13 cellular contexts compared by ENCODE assay signal in the genomic region with DNA sequence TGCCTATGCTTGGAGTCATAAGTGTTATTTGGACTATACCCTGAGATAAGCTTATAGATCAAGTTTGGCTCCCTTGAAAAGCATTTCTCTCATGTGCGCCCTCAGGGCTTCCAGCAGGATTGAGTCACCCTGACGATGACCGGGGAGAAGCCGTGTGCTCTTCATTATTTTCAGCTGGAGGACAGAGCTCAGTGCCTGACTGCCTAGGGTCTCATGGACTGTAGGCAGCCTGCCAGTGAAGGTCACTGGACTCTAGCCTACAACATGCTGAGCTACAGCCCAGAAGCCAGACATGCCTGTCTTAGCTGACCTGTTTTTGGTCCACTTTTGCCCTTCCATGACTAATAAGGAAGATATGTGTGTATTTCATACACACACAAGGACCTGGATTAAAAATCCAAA. TPM values are rescaled to one million over a fixed set of nuclear protein-coding genes. Genes with fewer than 3 reads are reported as not detected.
DNase-seq lines count a peak whose midpoint lies in the region; ATAC-seq, FAIRE-seq and TF ChIP-seq lines count a peak whose summit lies in the region.
"Had no signal": no experiment of that assay in that cellular context is flagged by ENCODE, and none has a peak within 500 bp of the region (broad histone marks: within the 10 kb centered on the region; RNA-seq: fewer than 3 reads in every experiment).

No MANE protein-coding gene starts in this region.

- POLR2A ChIA-PET in AG04450 (lab: Yijun Ruan, JAX), result interaction anchor here (1.2 kb wide), 1 partner anchor 32 kb away, joined by 4 read pairs; a partner anchor contains a TSS

- TF ChIP-seq CTCF in AG04450 (IDR thresholded peaks at IDR 0.05; ENCODE audit: low read depth, low read length) (no peak), cardiac fibroblast (IDR thresholded peaks at IDR 0.05; ENCODE audit: low read depth, low read length) (no peak)

- peak; percentile 91 for FAIRE-seq in HTR-8/SVneo (lab: Jason Lieb, UNC)

- ATAC-seq in GM18909 (IDR thresholded peaks at IDR 0.05; ENCODE audit: poor library complexity, unreplicated experiment), result no peak
- ATAC-seq: activated CD8-positive, alpha-beta memory T cell treated with anti-CD3 and anti-CD28 coated beads, Interleukin-2, amount 10 ng/mL, durations not matched to agents 7 days and 5 days had no signal

- CTCF ChIA-PET in AG04450 (lab: Charles Lee), result no interaction called here

- no peaks in the 10 kb centered on the region for H3K9me3 ChIP-seq in AG04450 (ENCODE audit: control insufficient read depth, insufficient read depth, low read length)

- peak; percentile 24 for DNase-seq in AG04450 (ENCODE audit: low read depth, low spot score)
- peak; percentile 44 for DNase-seq in HTR-8/SVneo (ENCODE audit: insufficient read length, low spot score)
- DNase-seq in cardiac fibroblast (ENCODE audit: low read depth in 2 of 2), result peak; percentile 64 to 66
- DNase-seq in iris pigment epithelial cell (ENCODE audit: low read depth), result peak; percentile 78
- no peak for DNase-seq in NOMO-1 (lab: John Stamatoyannopoulos, UW; ENCODE audit: unreplicated experiment in 2 of 2)
- DNase-seq in GM19240 (ENCODE audit: insufficient read length, low spot score), result no peak
- no peak for DNase-seq in CD1c-positive myeloid dendritic cell (ENCODE audit: extremely low spot score)
- DNase-seq: activated CD8-positive, alpha-beta memory T cell treated with anti-CD3 and anti-CD28 coated beads, Interleukin-2, amount 10 ng/mL, durations not matched to agents 7 days and 5 days; caudate nucleus; CD4-positive, CD25-positive, alpha-beta regulatory T cell; NCI-H2081 treated with DMSO at 0.1 percent for 48 hours had no signal

- H3K4me3 ChIP-seq in AG04450 (ENCODE audit: low read depth, low read length) (no peak overlapping the region), cardiac fibroblast (replicated peaks in 1 of 2; ENCODE audit: low read depth in 2 of 2, low read length in 2 of 2) (no peak overlapping the region)

- H3K27me3 ChIP-seq in AG04450 (ENCODE audit: control insufficient read depth, insufficient read depth, low read length), result no peaks in the 10 kb centered on the region

- H3K27ac ChIP-seq in AG04450 (ENCODE audit: low read depth, low read length), result no peak overlapping the region
- H3K27ac ChIP-seq: HL-60 had no signal

RNA-seq across cellular contexts. Expression of a gene that starts 31.6 kb away (rescaled TPM):
- 8.5 and 9.5 TPM in 2 replicates for polyA plus RNA-seq in AG04450 (2011; rRNA removed)
- polyA minus RNA-seq in AG04450 (2011; rRNA and poly(A)+ RNA removed), result 5.5 and 7.3 TPM in 2 replicates

Comparison
In these comparisons a context has a peak if more than half of its experiments do, and no peak if none do; other contexts are left out.
1. DNase-seq: peak in AG04450 (single experiment), HTR-8/SVneo (single experiment), cardiac fibroblast (2 of 2) and iris pigment epithelial cell (single experiment); none in NOMO-1 (0 of 2), GM19240 (single experiment) and CD1c-positive myeloid dendritic cell (single experiment).